In genomic region chr19:45799526-45799925, GRCh38 we compare ENCODE assay signal across 11 cellular contexts. TPM values are rescaled to one million over a fixed set of nuclear protein-coding genes. Genes with fewer than 3 reads are reported as not detected.
DNase-seq lines count a peak whose midpoint lies in the region; ATAC-seq and TF ChIP-seq lines count a peak whose summit lies in the region.
"Not testable (repeated sequence)": the region's sequence is repeated elsewhere in the genome, so short reads cannot be mapped to it uniquely, and the experiment has no call there.
"Had no signal": no experiment of that assay in that cellular context is flagged by ENCODE, and none has a peak within 500 bp of the region (broad histone marks: within the 10 kb centered on the region; RNA-seq: fewer than 3 reads in every experiment).

No MANE protein-coding gene starts in this region.

- peak overlapping the region; percentile 51 to 59 for H3K27ac ChIP-seq in uterus

- ATAC-seq in HG02642 (IDR thresholded peaks at IDR 0.05; ENCODE audit: poor library complexity, unreplicated experiment): peak; percentile 9

- not testable (repeated sequence) for TF ChIP-seq POLR2A in uterus (IDR thresholded peaks at IDR 0.05)

- H3K9me3 ChIP-seq in adipocyte (ENCODE audit: control insufficient read depth, low read length); uterus: not testable (repeated sequence)

- TF ChIP-seq CTCF in uterus (IDR thresholded peaks at IDR 0.05): not testable (repeated sequence)

- H3K4me1 ChIP-seq in adipocyte (ENCODE audit: control insufficient read depth, insufficient read depth, low read length): peaks cover 12% of the 10 kb centered on the region
- H3K4me1 ChIP-seq in uterus: not testable (repeated sequence)

- intact Hi-C loops in uterus (cut with DNase I; ENCODE audit: low total_unique reads): not testable (repeated sequence)

- H3K4me3 ChIP-seq in adipocyte (ENCODE audit: low read length); uterus: not testable (repeated sequence)

- not testable (repeated sequence) for H3K36me3 ChIP-seq in adipocyte (ENCODE audit: control insufficient read depth, insufficient read depth, low read length, severe bottlenecking); uterus

- DNase-seq in adipocyte (ENCODE audit: low read depth); uterus: not testable (repeated sequence)
- DNase-seq in left kidney (ENCODE audit: low read depth, low spot score): peak; percentile 73

- H3K27me3 ChIP-seq in adipocyte (replicated peaks; ENCODE audit: control insufficient read depth, insufficient read depth, low read length); uterus: not testable (repeated sequence)

- H3K9ac ChIP-seq in adipocyte (ENCODE audit: low read length): peak overlapping the region; percentile 1

RNA-seq across cellular contexts. Expression of gene DMWD, which starts 6.9 kb away (rescaled TPM):
- 100 to 1,000 TPM in 1 of 4 donors, 10 to 100 TPM in 2, 1 to 10 TPM in 1; 4.4 to 103 (median 36.9) TPM for total RNA-seq in uterus

RNA-seq across cellular contexts. Expression of gene RSPH6A, which starts 15.6 kb away (rescaled TPM):
- under 1 TPM in 2 of 4 donors, not detected in 2; 0.14 to 0.40 TPM for total RNA-seq in uterus
- total RNA-seq: ascending aorta, glomerular endothelial cell, GM23248, M059J, RPMI7951, SK-MEL-5, temporal lobe had no signal

RNA-seq across cellular contexts. Expression of gene DMPK, which starts 17.2 kb away (rescaled TPM):
- 100 to 1,000 TPM in 1 of 4 donors, 10 to 100 TPM in 3; 15.3 to 211 (median 43.8) TPM for total RNA-seq in uterus

RNA-seq across cellular contexts. Expression of gene SIX5, which starts 30.5 kb away (rescaled TPM):
- total RNA-seq in uterus: 10 to 100 TPM in 2 of 4 donors, 1 to 10 TPM in 2; 4.4 to 48.9 (median 12.5) TPM
